2 cellular contexts compared by ENCODE assay signal in genomic region chr11:65262381-65262680, GRCh38.
TF ChIP-seq lines count a peak whose summit lies in the region.

No MANE protein-coding gene starts in this region.

TF ChIP-seq in A549, 52 proteins besides CTCF, POLR2A, EP300 and RAD21:
- TF ChIP-seq, protein P1, sequence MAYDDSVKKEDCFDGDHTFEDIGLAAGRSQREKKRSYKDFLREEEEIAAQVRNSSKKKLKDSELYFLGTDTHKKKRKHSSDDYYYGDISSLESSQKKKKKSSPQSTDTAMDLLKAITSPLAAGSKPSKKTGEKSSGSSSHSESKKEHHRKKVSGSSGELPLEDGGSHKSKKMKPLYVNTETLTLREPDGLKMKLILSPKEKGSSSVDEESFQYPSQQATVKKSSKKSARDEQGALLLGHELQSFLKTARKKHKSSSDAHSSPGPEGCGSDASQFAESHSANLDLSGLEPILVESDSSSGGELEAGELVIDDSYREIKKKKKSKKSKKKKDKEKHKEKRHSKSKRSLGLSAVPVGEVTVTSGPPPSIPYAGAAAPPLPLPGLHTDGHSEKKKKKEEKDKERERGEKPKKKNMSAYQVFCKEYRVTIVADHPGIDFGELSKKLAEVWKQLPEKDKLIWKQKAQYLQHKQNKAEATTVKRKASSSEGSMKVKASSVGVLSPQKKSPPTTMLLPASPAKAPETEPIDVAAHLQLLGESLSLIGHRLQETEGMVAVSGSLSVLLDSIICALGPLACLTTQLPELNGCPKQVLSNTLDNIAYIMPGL (CRISPR knock-in tag; IDR thresholded peaks at IDR 0.05; ENCODE audit: borderline replicate concordance): no peak
- TF ChIP-seq PHF8 (IDR thresholded peaks at IDR 0.05; ENCODE audit: borderline replicate concordance, low read depth): 0 out of 2 replicates have a peak, but pooled peaks have one; percentile 4
- TF ChIP-seq E2F6 (IDR thresholded peaks at IDR 0.05; ENCODE audit: borderline replicate concordance, low read depth): no peak
- no peak for TF ChIP-seq CEBPB (IDR thresholded peaks at IDR 0.05)
- no peak for TF ChIP-seq HOXB5 (CRISPR knock-in tag; IDR thresholded peaks at IDR 0.05)

TF ChIP-seq in HepG2, 621 proteins besides CTCF, POLR2A, EP300 and RAD21:
- 0 out of 2 replicates have a peak, but pooled peaks have one; percentile 40 for TF ChIP-seq ZNF841 (CRISPR knock-in tag; IDR thresholded peaks at IDR 0.05; ENCODE audit: borderline replicate concordance)
- TF ChIP-seq, protein P2, sequence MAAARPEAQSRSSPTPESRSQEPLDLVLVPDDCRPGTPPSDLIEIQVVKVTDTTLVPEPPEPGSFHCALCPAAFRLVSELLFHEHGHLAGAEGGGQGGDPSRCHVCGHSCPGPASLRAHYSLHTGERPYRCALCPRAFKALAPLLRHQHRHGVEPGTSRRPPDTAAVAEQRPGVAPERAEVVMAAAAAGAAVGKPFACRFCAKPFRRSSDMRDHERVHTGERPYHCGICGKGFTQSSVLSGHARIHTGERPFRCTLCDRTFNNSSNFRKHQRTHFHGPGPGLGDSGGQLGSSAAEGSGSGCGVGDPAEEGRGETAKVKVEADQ (CRISPR knock-in tag; IDR thresholded peaks at IDR 0.05; ENCODE audit: borderline replicate concordance): no peak
